Comparison of ENCODE assay signal across 8 cellular contexts in the genomic region with DNA sequence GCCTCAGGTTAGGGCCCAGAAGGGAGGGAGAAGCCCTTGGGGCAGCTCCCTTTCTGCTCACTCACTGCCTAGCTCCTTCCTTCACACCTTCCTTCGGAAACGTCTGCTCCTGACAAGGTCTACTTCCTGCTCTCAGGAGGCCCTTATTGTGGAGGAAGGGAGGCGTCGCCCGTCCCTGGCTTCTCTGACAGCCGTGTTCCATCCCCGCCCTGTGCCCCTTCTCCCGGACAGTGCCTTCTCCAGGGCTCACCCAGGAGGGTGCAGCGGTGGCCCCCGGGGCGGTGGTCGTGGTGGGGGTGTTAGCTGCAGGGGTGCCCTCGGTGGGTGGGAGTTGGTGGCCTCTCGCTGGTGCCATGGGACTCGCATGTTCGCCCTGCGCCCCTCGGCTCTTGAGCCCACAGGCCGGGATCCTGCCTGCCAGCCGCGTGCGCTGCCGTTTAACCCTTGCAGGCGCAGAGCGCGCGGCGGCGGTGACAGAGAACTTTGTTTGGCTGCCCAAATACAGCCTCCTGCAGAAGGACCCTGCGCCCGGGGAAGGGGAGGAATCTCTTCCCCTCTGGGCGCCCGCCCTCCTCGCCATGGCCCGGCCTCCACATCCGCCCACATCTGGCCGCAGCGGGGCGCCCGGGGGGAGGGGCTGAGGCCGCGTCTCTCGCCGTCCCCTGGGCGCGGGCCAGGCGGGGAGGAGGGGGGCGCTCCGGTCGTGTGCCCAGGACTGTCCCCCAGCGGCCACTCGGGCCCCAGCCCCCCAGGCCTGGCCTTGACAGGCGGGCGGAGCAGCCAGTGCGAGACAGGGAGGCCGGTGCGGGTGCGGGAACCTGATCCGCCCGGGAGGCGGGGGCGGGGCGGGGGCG.
DNase-seq lines count a peak whose midpoint lies in the region; TF ChIP-seq lines count a peak whose summit lies in the region.

No MANE protein-coding gene starts in this region.

- peak overlapping the region; percentile 66 for H3K9ac ChIP-seq in HUES6 (ENCODE audit: low read length)

- H3K4me2 ChIP-seq in hepatocyte, result peak overlapping the region; percentile 95

- H4K20me1 ChIP-seq in hepatocyte (ENCODE audit: insufficient read depth, poor library complexity, severe bottlenecking), result peaks cover 37% of the 10 kb centered on the region

- H3K4me1 ChIP-seq in HUES6 (ENCODE audit: control insufficient read depth, insufficient read depth, low read length), result peaks cover 51% of the 10 kb centered on the region
- peaks cover 58% of the 10 kb centered on the region for H3K4me1 ChIP-seq in hepatocyte (ENCODE audit: insufficient read depth)

- H2AFZ ChIP-seq in hepatocyte, result peak overlapping the region; percentile 35

- peak overlapping the region; percentile 75 for H3K4me3 ChIP-seq in HUES6 (ENCODE audit: low read depth, low read length)
- peak overlapping the region; percentile 89 for H3K4me3 ChIP-seq in hepatocyte
- H3K4me3 ChIP-seq in retinal pigment epithelial cell (ENCODE audit: low read length), result peak overlapping the region; percentile 39

- peak; percentile 86 for DNase-seq in NK-92 treated with Interleukin-12 subunit alpha and Interleukin-12 subunit beta, amount 100 ng/mL, for 24 hours (lab: John Stamatoyannopoulos, UW)
- DNase-seq in NK-92 (lab: John Stamatoyannopoulos, UW; ENCODE audit: unreplicated experiment), result no peak
- DNase-seq in T follicular helper cell (ENCODE audit: low read depth), result peak; percentile 34
- peak; percentile 88 for DNase-seq in astrocyte of the hippocampus (ENCODE audit: low read depth, low spot score)
- DNase-seq in hepatocyte (ENCODE audit: low spot score), result peak; percentile 91
- no peak for DNase-seq in retinal pigment epithelial cell (ENCODE audit: low read depth)
- DNase-seq in superior temporal gyrus (ENCODE audit: extremely low spot score), result no peak

- no peaks in the 10 kb centered on the region for H3K9me2 ChIP-seq in hepatocyte (replicated peaks; ENCODE audit: insufficient read depth)

- H3K79me2 ChIP-seq in hepatocyte, result peaks cover 95% of the 10 kb centered on the region

- H3K27ac ChIP-seq in HUES6 (ENCODE audit: low read depth, low read length) (peak overlapping the region; percentile 45; the same call in 1 of the 2 replicates), hepatocyte (peak overlapping the region; percentile 96)

- 3% methylated on average over 30 of the region's 64 CpGs for WGBS in hepatocyte (ENCODE audit: low lambda C conversion rate, missing lambda C conversion rate)

- TF ChIP-seq CTCF in hepatocyte (IDR thresholded peaks at IDR 0.05; ENCODE audit: poor library complexity) (no peak), retinal pigment epithelial cell (conservative IDR thresholded peaks at IDR 0.05; ENCODE audit: low read depth, low read length) (no peak)

- H3K36me3 ChIP-seq in HUES6 (ENCODE audit: control insufficient read depth, insufficient read depth, low read length) (no peaks in the 10 kb centered on the region), hepatocyte (replicated peaks; ENCODE audit: insufficient read depth, low read depth) (no peaks in the 10 kb centered on the region)

- H3K27me3 ChIP-seq in HUES6 (ENCODE audit: control insufficient read depth, insufficient read depth, low read length) (no peaks in the 10 kb centered on the region), hepatocyte (no peaks in the 10 kb centered on the region)

- H3K9me3 ChIP-seq in HUES6 (ENCODE audit: control insufficient read depth, insufficient read depth, low read depth, low read length) (no peaks in the 10 kb centered on the region), hepatocyte (ENCODE audit: low read depth) (no peaks in the 10 kb centered on the region)

Comparison
In these comparisons a context has a peak if more than half of its experiments do, and no peak if none do; other contexts are left out.
1. DNase-seq: peak in NK-92 treated with Interleukin-12 subunit alpha and Interleukin-12 subunit beta, amount 100 ng/mL, for 24 hours (single experiment), T follicular helper cell (single experiment), astrocyte of the hippocampus (single experiment) and hepatocyte (single experiment); none in NK-92 (single experiment), retinal pigment epithelial cell (single experiment) and superior temporal gyrus (single experiment).
2. H3K4me3 ChIP-seq: peak in every context shown above with its lines; median percentile 89 in hepatocyte; 75 in HUES6; 39 in retinal pigment epithelial cell.